In the genomic region with DNA sequence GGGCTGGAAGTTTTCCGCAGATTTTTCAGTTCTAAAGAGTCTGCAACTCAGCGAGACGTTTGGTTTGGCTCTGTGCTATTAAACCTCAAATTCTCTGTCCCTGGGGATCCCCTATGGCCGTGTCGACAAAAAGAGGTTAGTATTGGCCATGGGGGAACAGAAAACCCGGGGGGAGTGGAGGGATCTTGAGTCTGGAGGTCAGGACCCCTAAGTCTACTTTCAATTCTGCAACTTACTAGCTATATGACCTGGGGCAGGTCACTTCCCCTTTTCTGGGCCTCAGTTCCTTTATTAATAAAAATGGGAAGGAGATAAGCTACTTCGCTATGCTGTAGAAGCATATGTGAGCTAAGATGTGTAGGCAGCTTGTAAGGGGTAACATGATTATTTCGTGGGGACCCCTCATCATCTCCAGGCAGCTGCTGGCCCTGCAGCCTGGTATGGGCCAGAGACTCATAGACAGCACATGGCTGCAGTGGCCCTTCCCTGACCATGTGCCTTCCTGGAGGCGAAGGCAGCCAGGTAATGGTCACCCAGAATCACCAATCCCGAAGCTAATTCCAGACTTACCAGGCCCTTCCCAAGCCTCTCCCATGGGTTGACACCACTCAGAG, we compare ENCODE assay signal across 10 cellular contexts. TPM values are rescaled to one million over a fixed set of nuclear protein-coding genes. Genes with fewer than 3 reads are reported as not detected.
DNase-seq lines count a peak whose midpoint lies in the region; ATAC-seq, FAIRE-seq and TF ChIP-seq lines count a peak whose summit lies in the region.
"Had no signal": no experiment of that assay in that cellular context is flagged by ENCODE, and none has a peak within 500 bp of the region (broad histone marks: within the 10 kb centered on the region; RNA-seq: fewer than 3 reads in every experiment).

No MANE protein-coding gene starts in this region.

- no peaks in the 10 kb centered on the region for H3K36me3 ChIP-seq in GM06990 (ENCODE audit: control insufficient read depth, insufficient read depth, low read length)
- H3K36me3 ChIP-seq in GM12878 (ENCODE audit: control insufficient read depth in 2 of 2, insufficient read depth in 2 of 2, low read length in 1 of 2) = no peaks in the 10 kb centered on the region
- H3K36me3 ChIP-seq in mesendoderm (ENCODE audit: control insufficient read depth, insufficient read depth, low read length) = no peaks in the 10 kb centered on the region

- CTCF ChIA-PET in GM12878 (lab: Yijun Ruan, JAX) = interaction anchor here (0.8 to 20.8 kb wide), 16 partner anchors 8 to 169 kb away, joined by 3 to 399 read pairs (median 4); partner anchors contain the start of gene CCDC197
- CTCF ChIA-PET in activated CD4-positive, alpha-beta memory T cell treated with anti-CD3 and anti-CD28 coated beads, Interleukin-2, amount 10 ng/mL, durations not matched to agents 7 days and 5 days (lab: Charles Lee) = interaction anchor here (0.7 to 13.5 kb wide), 4 partner anchors 11 to 169 kb away, joined by 3 to 354 read pairs (median 80); no protein-coding TSS in a partner anchor

- H3K9me3 ChIP-seq in GM12878 (replicated peaks; ENCODE audit: control insufficient read depth, insufficient read depth, low read length) = no peaks in the 10 kb centered on the region; the same call in 1 of the 3 replicates

- H2BK5ac ChIP-seq in mesendoderm (ENCODE audit: low read length) = no peak overlapping the region

- no TSS peak for BruUV-seq in GM12878 (replicated peaks; lab: Mats Ljungman, UMichigan)

- no peak for TF ChIP-seq RAD21 in GM12878 (IDR thresholded peaks at IDR 0.05; ENCODE audit: insufficient read depth, low read depth, low read length)

- SMC1A ChIA-PET in GM12878 (lab: Charles Lee; ENCODE audit: uncharacterized antibody, unreplicated experiment) = interaction anchor here (0.8 to 20.2 kb wide), 9 partner anchors 10 to 89 kb away, joined by 3 to 409 read pairs (median 10); partner anchors contain the start of gene ASB2

- H3K79me1 ChIP-seq in mesendoderm (ENCODE audit: low read length) = no peaks in the 10 kb centered on the region

- H3K56ac ChIP-seq in mesendoderm (ENCODE audit: low read length) = no peak overlapping the region

- no peak for TF ChIP-seq CTCF in GM06990 (IDR thresholded peaks at IDR 0.05; ENCODE audit: insufficient read depth, low read length, poor library complexity, severe bottlenecking)
- no peak for TF ChIP-seq CTCF in GM20000 (IDR thresholded peaks at IDR 0.05; ENCODE audit: extremely low read depth, missing control alignments)
- no peak for TF ChIP-seq CTCF in GM12878 (IDR thresholded peaks at IDR 0.05 in 2 of 3, conservative IDR thresholded peaks at IDR 0.05 in 1 of 3; ENCODE audit: control insufficient read depth in 2 of 3, extremely low read depth in 1 of 3, insufficient read depth in 1 of 3, low read depth in 3 of 3, low read length in 3 of 3)

- H3K18ac ChIP-seq in mesendoderm (ENCODE audit: low read length) = no peak overlapping the region

- H3K4ac ChIP-seq in mesendoderm (ENCODE audit: low read depth, low read length) = no peak overlapping the region

- H3K4me3 ChIP-seq in GM06990 (replicated peaks; ENCODE audit: low read depth, low read length) = peak overlapping the region; percentile 22
- H3K4me3 ChIP-seq in GM12878 = peak overlapping the region; percentile 15; the same call in 1 of the 2 replicates
- no peak overlapping the region for H3K4me3 ChIP-seq in mesendoderm (ENCODE audit: low read length)

- H3K27ac ChIP-seq in GM12878 (ENCODE audit: control insufficient read depth, insufficient read depth) (peak overlapping the region; percentile 85), mesendoderm (ENCODE audit: low read depth, low read length) (no peak overlapping the region)

- H3K36me3 Mint-ChIP-seq in activated CD4-positive, alpha-beta memory T cell treated with anti-CD3 and anti-CD28 coated beads, Interleukin-2, amount 10 ng/mL, durations not matched to agents 7 days and 5 days (ENCODE audit: low read depth) = peaks cover 54% of the 10 kb centered on the region

- POLR2A ChIA-PET in GM12878 (lab: Charles Lee) = interaction anchor here (1.0 to 6.4 kb wide), 11 partner anchors 8 to 34 kb away, joined by 3 to 128 read pairs (median 7); partner anchors contain the start of genes ASB2 and CCDC197
- POLR2A ChIA-PET in activated CD4-positive, alpha-beta memory T cell treated with anti-CD3 and anti-CD28 coated beads, Interleukin-2, amount 10 ng/mL, durations not matched to agents 7 days and 5 days (lab: Charles Lee) = interaction anchor here (0.7 to 13.5 kb wide), 5 partner anchors 7 to 43 kb away, joined by 3 to 616 read pairs (median 5); partner anchors contain the start of gene ASB2

- H3K27me3 Mint-ChIP-seq in activated CD4-positive, alpha-beta memory T cell treated with anti-CD3 and anti-CD28 coated beads, Interleukin-2, amount 10 ng/mL, durations not matched to agents 7 days and 5 days = no peaks in the 10 kb centered on the region

- H4K5ac ChIP-seq in mesendoderm (ENCODE audit: low read length) = no peak overlapping the region

- H3K27ac Mint-ChIP-seq in activated CD4-positive, alpha-beta memory T cell treated with anti-CD3 and anti-CD28 coated beads, Interleukin-2, amount 10 ng/mL, durations not matched to agents 7 days and 5 days = no peak overlapping the region

- peak; percentile 78 for FAIRE-seq in GM12878 (lab: Jason Lieb, UNC)

- TF ChIP-seq POLR2A in GM12878 (IDR thresholded peaks at IDR 0.05; ENCODE audit: low read depth, low read length) = no peak; the same call in 1 of the 2 replicates

- no peak overlapping the region for H2AFZ ChIP-seq in GM12878 (ENCODE audit: control insufficient read depth, low read depth, low read length)

- H4K8ac ChIP-seq in mesendoderm (ENCODE audit: low read depth, low read length) = no peak overlapping the region

- H4K20me1 ChIP-seq in GM12878 (ENCODE audit: control insufficient read depth, insufficient read depth) = no peaks in the 10 kb centered on the region

- H2BK15ac ChIP-seq in mesendoderm (replicated peaks; ENCODE audit: low read depth) = no peak overlapping the region

- peaks cover 97% of the 10 kb centered on the region for H3K4me1 ChIP-seq in GM12878 (ENCODE audit: control insufficient read depth, insufficient read depth, low read length)
- no peaks in the 10 kb centered on the region for H3K4me1 ChIP-seq in mesendoderm (ENCODE audit: control insufficient read depth, low read depth, low read length)

- H3K9ac ChIP-seq in GM12878 (ENCODE audit: control insufficient read depth, insufficient read depth, low read length) = peak overlapping the region; percentile 63
- H3K9ac ChIP-seq in mesendoderm (ENCODE audit: low read length) = no peak overlapping the region

- peak; percentile 31 for ATAC-seq in HG03280 (IDR thresholded peaks at IDR 0.05; ENCODE audit: unreplicated experiment)
- peak; percentile 68 for ATAC-seq in GM12878

- no peak overlapping the region for H3K23ac ChIP-seq in mesendoderm (ENCODE audit: low read length)

- no peak overlapping the region for H3K4me3 Mint-ChIP-seq in activated CD4-positive, alpha-beta memory T cell treated with anti-CD3 and anti-CD28 coated beads, Interleukin-2, amount 10 ng/mL, durations not matched to agents 7 days and 5 days

- no peaks in the 10 kb centered on the region for H3K27me3 ChIP-seq in GM06990 (replicated peaks; ENCODE audit: control insufficient read depth, insufficient read depth, low read length)
- H3K27me3 ChIP-seq in GM12878 (replicated peaks in 1 of 2; ENCODE audit: control insufficient read depth in 2 of 2, insufficient read depth in 2 of 2, low read length in 1 of 2) = no peaks in the 10 kb centered on the region
- H3K27me3 ChIP-seq in mesendoderm (ENCODE audit: insufficient read depth, low read length, poor library complexity) = no peaks in the 10 kb centered on the region

- H2AK5ac ChIP-seq in mesendoderm (ENCODE audit: low read length) = no peak overlapping the region

- peaks cover 8% of the 10 kb centered on the region for H3K9me3 Mint-ChIP-seq in activated CD4-positive, alpha-beta memory T cell treated with anti-CD3 and anti-CD28 coated beads, Interleukin-2, amount 10 ng/mL, durations not matched to agents 7 days and 5 days

- peaks cover 89% of the 10 kb centered on the region for H3K4me1 Mint-ChIP-seq in activated CD4-positive, alpha-beta memory T cell treated with anti-CD3 and anti-CD28 coated beads, Interleukin-2, amount 10 ng/mL, durations not matched to agents 7 days and 5 days

- peak; percentile 96 to 99; a peak in 3 of 4 replicates for TF ChIP-seq EP300 in GM12878 (IDR thresholded peaks at IDR 0.05; ENCODE audit: borderline replicate concordance in 1 of 2, control insufficient read depth in 1 of 2, low read depth in 2 of 2, low read length in 2 of 2)

- peak; percentile 72 for DNase-seq in GM06990 (ENCODE audit: extremely low read depth, insufficient read length)
- peak; percentile 75 for DNase-seq in GM20000 (ENCODE audit: low spot score)
- peak; percentile 86 for DNase-seq in GM12878 (ENCODE audit: low read depth, low spot score)
- DNase-seq in NCI-H774 (lab: John Stamatoyannopoulos, UW) = no peak
- DNase-seq in cerebellar cortex (ENCODE audit: low spot score) = no peak
- no peak for DNase-seq in activated CD4-positive, alpha-beta memory T cell treated with anti-CD3 and anti-CD28 coated beads, Interleukin-2, amount 10 ng/mL, durations not matched to agents 7 days and 5 days
- DNase-seq in mesendoderm = no peak
- DNase-seq: Calu3 had no signal

- in situ Hi-C loops in GM12878 (cut with MboI) = loop anchor here (25.0 kb wide), 2 partner anchors 1205 to 1695 kb away; no protein-coding TSS in a partner anchor

- 6% methylated on average over 10 of the region's 10 CpGs for WGBS in GM12878 (ENCODE audit: insufficient coverage, insufficient replicate concordance, low lambda C conversion rate, missing lambda C conversion rate)
- no CpG with 5 or more reads among the region's 10 CpGs for WGBS in mesendoderm (ENCODE audit: extremely low coverage, insufficient coverage, low lambda C conversion rate)

- RAD21 ChIA-PET in GM12878 (lab: Charles Lee; ENCODE audit: unreplicated experiment) = interaction anchor here (1.0 to 16.9 kb wide), 7 partner anchors 9 to 37 kb away, joined by 4 to 324 read pairs (median 27); partner anchors contain the start of gene ASB2

- H2BK120ac ChIP-seq in mesendoderm (ENCODE audit: low read depth, low read length) = no peak overlapping the region

- H3K79me2 ChIP-seq in GM12878 (ENCODE audit: control insufficient read depth, insufficient read depth, low read length) = no peaks in the 10 kb centered on the region
- H3K79me2 ChIP-seq in mesendoderm (ENCODE audit: control insufficient read depth, insufficient read depth, low read length) = no peaks in the 10 kb centered on the region

- H3K4me2 ChIP-seq in GM12878 (ENCODE audit: control insufficient read depth, insufficient read depth) (peak overlapping the region; percentile 80), mesendoderm (ENCODE audit: low read length) (no peak overlapping the region)

- intact Hi-C loops in GM12878 (cut with micrococcal nuclease; ENCODE audit: unreplicated experiment) = loop anchor here (1.0 kb wide), 1 partner anchor 8 kb away; no protein-coding TSS in a partner anchor

RNA-seq across cellular contexts. Expression of gene ASB2, which starts 8.6 kb away (rescaled TPM):
- 74.5 and 81.9 TPM in 2 replicates for total RNA-seq in GM12878 (2013; cell fraction: nucleolus; rRNA removed)
- 46.4 and 53.5 TPM in 2 replicates for total RNA-seq in GM12878 (2014; rRNA removed)
- total RNA-seq in GM12878 (2014; rRNA removed; fragmentation: Illumina TruSeq; extraction: Trizol) = 21.5 and 26.9 TPM in 2 replicates
- total RNA-seq in GM12878 (2021) = 40.0 and 40.4 TPM in 2 replicates
- polyA plus RNA-seq in GM12878 (2011; ENCODE audit: low read depth) = 18.9 TPM
- polyA plus RNA-seq in GM12878 (2011; rRNA removed) = 8.5 and 16.9 TPM in 2 replicates
- polyA plus RNA-seq in GM12878 (2011; cell fraction: cytosol; rRNA removed) = 22.6 and 38.7 TPM in 2 replicates
- polyA plus RNA-seq in GM12878 (2011; cell fraction: nucleus; rRNA removed) = 45.6 and 71.8 TPM in 2 replicates
- polyA plus RNA-seq in GM12878 (2012) = 18.6 and 50.6 TPM in 2 replicates
- polyA plus RNA-seq in GM12878 (2014; fragmentation: Illumina TruSeq; extraction: Trizol) = 12.3 and 21.9 TPM in 2 replicates
- polyA plus RNA-seq in GM12878 (2014; fragmentation: Nextera tagmentation; extraction: Ambion mirVana) = 1 to 10 TPM; 3.0 to 7.4 TPM
- 50.0 and 54.5 TPM in 2 replicates for polyA plus RNA-seq in GM12878 (2014; rRNA removed)
- polyA plus RNA-seq in GM12878 (2016; fragmentation: Nextera tagmentation; extraction: Ambion mirVana) = 10 to 100 TPM; 51.7 to 54.8 TPM
- 20.3 and 37.3 TPM in 2 replicates for polyA minus RNA-seq in GM12878 (2011; rRNA and poly(A)+ RNA removed)
- 8.8 and 11.7 TPM in 2 replicates for polyA minus RNA-seq in GM12878 (2011; cell fraction: cytosol; rRNA and poly(A)+ RNA removed)
- 26.7 and 36.0 TPM in 2 replicates for polyA minus RNA-seq in GM12878 (2011; cell fraction: nucleus; rRNA and poly(A)+ RNA removed)
- 10 to 100 TPM; 93.9 to 99.3 TPM for total RNA-seq in activated CD4-positive, alpha-beta memory T cell treated with anti-CD3 and anti-CD28 coated beads, Interleukin-2, amount 10 ng/mL, durations not matched to agents 7 days and 5 days
- polyA plus RNA-seq in mesendoderm (2013, experiment 1 of 2) = 0.45 TPM
- polyA plus RNA-seq in mesendoderm (2013, experiment 2 of 2) = 0.41 TPM

RNA-seq across cellular contexts. Expression of gene CCDC197, which starts 29.4 kb away (rescaled TPM):
- 1.2 TPM in 2 replicates for total RNA-seq in GM12878 (2013; cell fraction: nucleolus; rRNA removed)
- not detected in 2 replicates for total RNA-seq in GM12878 (2014; rRNA removed)
- not detected in 2 replicates for total RNA-seq in GM12878 (2014; rRNA removed; fragmentation: Illumina TruSeq; extraction: Trizol)
- not detected in 2 replicates for total RNA-seq in GM12878 (2021)
- not detected for polyA plus RNA-seq in GM12878 (2011; ENCODE audit: low read depth)
- polyA plus RNA-seq in GM12878 (2011; rRNA removed) = 0.12 and 0.16 TPM in 2 replicates
- 0.04 TPM in 1 of 2 replicates, not detected in the other for polyA plus RNA-seq in GM12878 (2011; cell fraction: cytosol; rRNA removed)
- polyA plus RNA-seq in GM12878 (2011; cell fraction: nucleus; rRNA removed) = 0.28 and 0.56 TPM in 2 replicates
- 0.17 TPM in 1 of 2 replicates, not detected in the other for polyA plus RNA-seq in GM12878 (2012)
- not detected in 2 replicates for polyA plus RNA-seq in GM12878 (2014; fragmentation: Illumina TruSeq; extraction: Trizol)
- not detected for polyA plus RNA-seq in GM12878 (2014; fragmentation: Nextera tagmentation; extraction: Ambion mirVana)
- polyA plus RNA-seq in GM12878 (2014; rRNA removed) = not detected in 2 replicates
- not detected for polyA plus RNA-seq in GM12878 (2016; fragmentation: Nextera tagmentation; extraction: Ambion mirVana)
- polyA minus RNA-seq in GM12878 (2011; rRNA and poly(A)+ RNA removed) = 0.21 TPM in 1 of 2 replicates, not detected in the other
- polyA minus RNA-seq in GM12878 (2011; cell fraction: cytosol; rRNA and poly(A)+ RNA removed) = not detected in 2 replicates
- 0.24 TPM in 1 of 2 replicates, not detected in the other for polyA minus RNA-seq in GM12878 (2011; cell fraction: nucleus; rRNA and poly(A)+ RNA removed)
- under 1 TPM in 1 of 2 experiments, not detected in 1; 0.45 TPM for total RNA-seq in activated CD4-positive, alpha-beta memory T cell treated with anti-CD3 and anti-CD28 coated beads, Interleukin-2, amount 10 ng/mL, durations not matched to agents 7 days and 5 days
- polyA plus RNA-seq in mesendoderm (2013, experiment 1 of 2) = not detected
- not detected for polyA plus RNA-seq in mesendoderm (2013, experiment 2 of 2)
- total RNA-seq: Calu3, HT-29 had no signal

RNA-seq across cellular contexts. Expression of gene FAM181A, which starts 40.6 kb away (rescaled TPM):
- not detected in 2 replicates for total RNA-seq in GM12878 (2013; cell fraction: nucleolus; rRNA removed)
- not detected in 2 replicates for total RNA-seq in GM12878 (2014; rRNA removed)
- total RNA-seq in GM12878 (2014; rRNA removed; fragmentation: Illumina TruSeq; extraction: Trizol) = not detected in 2 replicates
- not detected in 2 replicates for total RNA-seq in GM12878 (2021)
- polyA plus RNA-seq in GM12878 (2011; ENCODE audit: low read depth) = not detected
- not detected in 2 replicates for polyA plus RNA-seq in GM12878 (2011; rRNA removed)
- polyA plus RNA-seq in GM12878 (2011; cell fraction: cytosol; rRNA removed) = not detected in 2 replicates
- polyA plus RNA-seq in GM12878 (2011; cell fraction: nucleus; rRNA removed) = not detected in 2 replicates
- not detected in 2 replicates for polyA plus RNA-seq in GM12878 (2012)
- not detected in 2 replicates for polyA plus RNA-seq in GM12878 (2014; fragmentation: Illumina TruSeq; extraction: Trizol)
- not detected for polyA plus RNA-seq in GM12878 (2014; fragmentation: Nextera tagmentation; extraction: Ambion mirVana)
- not detected in 2 replicates for polyA plus RNA-seq in GM12878 (2014; rRNA removed)
- not detected for polyA plus RNA-seq in GM12878 (2016; fragmentation: Nextera tagmentation; extraction: Ambion mirVana)
- not detected in 2 replicates for polyA minus RNA-seq in GM12878 (2011; rRNA and poly(A)+ RNA removed)
- not detected in 2 replicates for polyA minus RNA-seq in GM12878 (2011; cell fraction: cytosol; rRNA and poly(A)+ RNA removed)
- polyA minus RNA-seq in GM12878 (2011; cell fraction: nucleus; rRNA and poly(A)+ RNA removed) = not detected in 2 replicates
- total RNA-seq in activated CD4-positive, alpha-beta memory T cell treated with anti-CD3 and anti-CD28 coated beads, Interleukin-2, amount 10 ng/mL, durations not matched to agents 7 days and 5 days = not detected
- not detected for polyA plus RNA-seq in mesendoderm (2013, experiment 1 of 2)
- not detected for polyA plus RNA-seq in mesendoderm (2013, experiment 2 of 2)
- total RNA-seq: Calu3, HT-29 had no signal

RNA-seq across cellular contexts. Expression of gene OTUB2, which starts 58.4 kb away (rescaled TPM):
- 1.3 and 3.2 TPM in 2 replicates for total RNA-seq in GM12878 (2013; cell fraction: nucleolus; rRNA removed)
- 0.49 and 0.56 TPM in 2 replicates for total RNA-seq in GM12878 (2014; rRNA removed)
- total RNA-seq in GM12878 (2014; rRNA removed; fragmentation: Illumina TruSeq; extraction: Trizol) = 0.40 and 0.46 TPM in 2 replicates
- total RNA-seq in GM12878 (2021) = 0.46 and 0.77 TPM in 2 replicates
- 0.43 TPM for polyA plus RNA-seq in GM12878 (2011; ENCODE audit: low read depth)
- polyA plus RNA-seq in GM12878 (2011; rRNA removed) = 0.36 and 0.48 TPM in 2 replicates
- 0.90 and 0.97 TPM in 2 replicates for polyA plus RNA-seq in GM12878 (2011; cell fraction: cytosol; rRNA removed)
- polyA plus RNA-seq in GM12878 (2011; cell fraction: nucleus; rRNA removed) = 0.73 and 1.1 TPM in 2 replicates
- 0.46 and 0.51 TPM in 2 replicates for polyA plus RNA-seq in GM12878 (2012)
- 0.41 and 0.47 TPM in 2 replicates for polyA plus RNA-seq in GM12878 (2014; fragmentation: Illumina TruSeq; extraction: Trizol)
- under 1 TPM; 0.05 to 0.18 TPM for polyA plus RNA-seq in GM12878 (2014; fragmentation: Nextera tagmentation; extraction: Ambion mirVana)
- 0.26 and 0.49 TPM in 2 replicates for polyA plus RNA-seq in GM12878 (2014; rRNA removed)
- under 1 TPM; 0.25 to 0.82 TPM for polyA plus RNA-seq in GM12878 (2016; fragmentation: Nextera tagmentation; extraction: Ambion mirVana)
- polyA minus RNA-seq in GM12878 (2011; rRNA and poly(A)+ RNA removed) = 1.1 and 1.3 TPM in 2 replicates
- polyA minus RNA-seq in GM12878 (2011; cell fraction: cytosol; rRNA and poly(A)+ RNA removed) = 0.42 TPM in 1 of 2 replicates, not detected in the other
- polyA minus RNA-seq in GM12878 (2011; cell fraction: nucleus; rRNA and poly(A)+ RNA removed) = 0.48 and 0.67 TPM in 2 replicates
- 1 to 10 TPM; 7.3 to 7.9 TPM for total RNA-seq in activated CD4-positive, alpha-beta memory T cell treated with anti-CD3 and anti-CD28 coated beads, Interleukin-2, amount 10 ng/mL, durations not matched to agents 7 days and 5 days
- 0.93 TPM for polyA plus RNA-seq in mesendoderm (2013, experiment 1 of 2)
- polyA plus RNA-seq in mesendoderm (2013, experiment 2 of 2) = 1.1 TPM

Comparison
In these comparisons a context has a peak if more than half of its experiments do, and no peak if none do; other contexts are left out.
1. DNase-seq: peak in GM06990 (single experiment), GM20000 (single experiment) and GM12878 (single experiment); none in NCI-H774 (single experiment), cerebellar cortex (single experiment), activated CD4-positive, alpha-beta memory T cell treated with anti-CD3 and anti-CD28 coated beads, Interleukin-2, amount 10 ng/mL, durations not matched to agents 7 days and 5 days (single experiment) and mesendoderm (single experiment).